Comparison of ENCODE assay signal across 16 cellular contexts in the genomic region with DNA sequence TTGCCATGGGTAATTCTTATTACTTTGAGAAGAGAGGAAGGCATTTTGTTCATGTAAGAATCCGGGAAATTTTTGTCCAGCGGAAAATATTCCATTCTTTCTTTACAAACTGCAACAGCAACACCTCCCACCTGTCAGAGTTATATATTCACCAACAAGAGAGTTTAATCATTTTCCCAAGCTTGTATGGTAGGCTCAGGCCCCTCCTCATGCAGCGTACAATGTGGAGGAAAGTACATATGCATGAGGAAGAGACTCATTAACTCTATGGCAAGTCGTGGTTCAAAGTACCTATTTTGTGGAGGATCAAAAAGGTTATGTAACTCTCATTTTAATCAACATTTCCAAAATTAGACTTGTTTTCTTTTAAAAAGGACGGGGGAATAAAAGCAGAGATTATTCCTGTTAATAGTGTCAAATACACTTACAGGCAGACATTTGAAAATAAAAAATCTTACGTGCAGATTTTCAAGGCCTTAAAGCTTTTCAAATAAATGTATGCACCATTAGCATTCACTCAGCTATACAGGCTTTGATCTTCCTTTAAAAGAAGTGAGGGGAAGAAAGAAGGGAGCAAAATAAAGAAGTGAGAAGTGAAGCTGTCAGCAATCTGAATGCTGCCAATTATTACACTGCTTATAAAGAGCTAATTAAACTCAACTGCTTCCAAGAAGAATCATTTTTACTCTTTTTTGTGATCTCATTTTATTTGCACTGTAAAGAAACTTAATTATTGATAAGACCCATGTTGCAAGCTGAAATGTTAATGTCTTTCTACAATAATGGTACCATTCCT.
"Had no signal": no experiment of that assay in that cellular context is flagged by ENCODE, and none has a peak within 500 bp of the region (broad histone marks: within the 10 kb centered on the region; RNA-seq: fewer than 3 reads in every experiment).

No MANE protein-coding gene starts in this region.

- ATAC-seq: activated CD8-positive, alpha-beta memory T cell treated with anti-CD3 and anti-CD28 coated beads, Interleukin-2, amount 10 ng/mL, durations not matched to agents 7 days and 5 days; gastroesophageal sphincter had no signal

- H3K36me3 ChIP-seq: colonic mucosa, gastroesophageal sphincter, ovary, stomach had no signal

- H3K4me1 ChIP-seq: colonic mucosa, gastroesophageal sphincter, stomach had no signal

- DNase-seq: activated CD4-positive, alpha-beta T cell treated with anti-CD3 and anti-CD28 coated beads, Interleukin-2, amount 50 U/mL, for 48 hours; activated CD4-positive, CD25-positive, alpha-beta regulatory T cell treated with anti-CD3 and anti-CD28 coated beads, Interleukin-2, amount 50 U/mL, for 72 hours; activated CD8-positive, alpha-beta memory T cell treated with anti-CD3 and anti-CD28 coated beads, Interleukin-2, amount 10 ng/mL, durations not matched to agents 7 days and 5 days; activated gamma-delta T cell; activated naive CD8-positive, alpha-beta T cell treated with anti-CD3 and anti-CD28 coated beads, Interleukin-2, amount 10 ng/mL, durations not matched to agents 7 days and 5 days; activated T-cell treated with anti-CD3 and anti-CD28 coated beads, Interleukin-2, amount 50 U/mL, for 24 hours; aorta; caudate nucleus; colonic mucosa; left cardiac atrium; nephron progenitor cell; ovary; stimulated activated CD4-positive, alpha-beta T cell treated with anti-CD3 and anti-CD28 coated beads, Interleukin-4, amount 100 ng/mL, for 4 hours; stomach had no signal

- H3K9me3 ChIP-seq: colonic mucosa, gastroesophageal sphincter, ovary had no signal

- H3K27me3 ChIP-seq: colonic mucosa, gastroesophageal sphincter, ovary, stomach had no signal

- H3K27ac ChIP-seq: colonic mucosa, epithelial cell of prostate, gastroesophageal sphincter, ovary, stomach had no signal

- H3K4me3 ChIP-seq: colonic mucosa, gastroesophageal sphincter, ovary, stomach had no signal
